8 cellular contexts compared by ENCODE assay signal in genomic region chr17:78250891-78251772, GRCh38. TPM values are rescaled to one million over a fixed set of nuclear protein-coding genes. Genes with fewer than 3 reads are reported as not detected.
DNase-seq lines count a peak whose midpoint lies in the region; ATAC-seq and TF ChIP-seq lines count a peak whose summit lies in the region.

No MANE protein-coding gene starts in this region.

- no peaks in the 10 kb centered on the region for H3K9me3 Mint-ChIP-seq in activated T-cell treated with anti-CD3 and anti-CD28 coated beads, Interleukin-2, amount 50 U/mL, for 24 hours
- no peaks in the 10 kb centered on the region for H3K9me3 Mint-ChIP-seq in naive B cell

- peaks cover 40% of the 10 kb centered on the region for H3K4me1 Mint-ChIP-seq in activated T-cell treated with anti-CD3 and anti-CD28 coated beads, Interleukin-2, amount 50 U/mL, for 24 hours (ENCODE audit: low read depth)
- peaks cover 26 to 35% (median 32%) of the 10 kb centered on the region in 3 donors for H3K4me1 Mint-ChIP-seq in naive B cell

- intact Hi-C loops in esophagus muscularis mucosa (cut with DNase I): loop anchor here (5.0 kb wide), 2 partner anchors 84 to 234 kb away; partner anchors contain the start of gene SYNGR2

- DNase-seq in C1 segment of cervical spinal cord (lab: John Stamatoyannopoulos, UW) (peak in 13 of 14 donors; percentile 50 to 87 (median 72)), Kasumi-1 (lab: John Stamatoyannopoulos, UW) (peak; percentile 92 to 93), esophagus muscularis mucosa (ENCODE audit: extremely low spot score) (no peak), naive B cell (peak; percentile 84)
- peak; percentile 90 for DNase-seq in activated T-cell treated with anti-CD3 and anti-CD28 coated beads, Interleukin-2, amount 50 U/mL, for 24 hours
- DNase-seq in stimulated activated CD8-positive, alpha-beta memory T cell treated with anti-CD3 and anti-CD28 coated beads, Interleukin-7, amount 100 ng/mL, for 48 hours (ENCODE audit: extremely low read depth in 1 of 2, low read depth in 1 of 2): peak; percentile 68 to 80

- TF ChIP-seq POLR2A in esophagus muscularis mucosa (IDR thresholded peaks at IDR 0.05; ENCODE audit: low read depth): no peak

- H3K36me3 Mint-ChIP-seq in activated T-cell treated with anti-CD3 and anti-CD28 coated beads, Interleukin-2, amount 50 U/mL, for 24 hours (ENCODE audit: low read depth): no peaks in the 10 kb centered on the region
- no peaks in the 10 kb centered on the region for H3K36me3 Mint-ChIP-seq in naive B cell

- TF ChIP-seq EP300 in esophagus muscularis mucosa (IDR thresholded peaks at IDR 0.05): no peak

- H3K27me3 ChIP-seq in esophagus muscularis mucosa: peaks cover 0 to 13% (median 0%) of the 10 kb centered on the region in 4 donors

- peak overlapping the region; percentile 29 for H3K4me3 Mint-ChIP-seq in activated T-cell treated with anti-CD3 and anti-CD28 coated beads, Interleukin-2, amount 50 U/mL, for 24 hours
- H3K4me3 Mint-ChIP-seq in naive B cell: peak overlapping the region in 4 of 8 donors; percentile 56 to 80 (median 74)

- ATAC-seq in GM19467 (IDR thresholded peaks at IDR 0.05; ENCODE audit: unreplicated experiment) (peak; percentile 45), naive B cell (ENCODE audit: low read depth in 2 of 2) (peak; percentile 63 to 68)

- H3K27ac Mint-ChIP-seq in activated T-cell treated with anti-CD3 and anti-CD28 coated beads, Interleukin-2, amount 50 U/mL, for 24 hours: peak overlapping the region; percentile 67
- H3K27ac Mint-ChIP-seq in naive B cell: peak overlapping the region in 2 of 6 donors; percentile 15 to 56

- 0% methylated on average over 1 of the region's 27 CpGs for WGBS in esophagus muscularis mucosa

- no peak overlapping the region for H3K27ac ChIP-seq in esophagus muscularis mucosa (replicated peaks in 1 of 4)

- no peak overlapping the region for H3K4me3 ChIP-seq in esophagus muscularis mucosa

- TF ChIP-seq CTCF in esophagus muscularis mucosa (IDR thresholded peaks at IDR 0.05): peak in 2 of 3 experiments; percentile 100

- H3K27me3 Mint-ChIP-seq in activated T-cell treated with anti-CD3 and anti-CD28 coated beads, Interleukin-2, amount 50 U/mL, for 24 hours: no peaks in the 10 kb centered on the region
- peaks cover 0 to 12% (median 0%) of the 10 kb centered on the region in 3 donors for H3K27me3 Mint-ChIP-seq in naive B cell

- H3K36me3 ChIP-seq in esophagus muscularis mucosa: no peaks in the 10 kb centered on the region

- no peaks in the 10 kb centered on the region for H3K9me3 ChIP-seq in esophagus muscularis mucosa

- peaks cover 13 to 38% (median 31%) of the 10 kb centered on the region in 4 donors for H3K4me1 ChIP-seq in esophagus muscularis mucosa

TF ChIP-seq in PFSK-1, 5 proteins besides CTCF, POLR2A, EP300 and RAD21:
- peak; percentile 76 for TF ChIP-seq FOXP2 (optimal IDR thresholded peaks at IDR 0.05; ENCODE audit: borderline replicate concordance, extremely low read depth, extremely low read length, insufficient read depth)
- TF ChIP-seq POLR2AphosphoS5 (IDR thresholded peaks at IDR 0.05; ENCODE audit: low read depth, low read length): no peak

RNA-seq across cellular contexts. Expression of gene TMEM235, which starts 19.7 kb away (rescaled TPM):
- not detected for polyA plus RNA-seq in PFSK-1 (2012; ENCODE audit: insufficient read length, low read depth)
- not detected for total RNA-seq in esophagus muscularis mucosa
- not detected for polyA plus RNA-seq in naive B cell (ENCODE audit: low read depth in 6 of 6)

RNA-seq across cellular contexts. Expression of gene BIRC5, which starts 37.1 kb away (rescaled TPM):
- 45.1 TPM for polyA plus RNA-seq in PFSK-1 (2012; ENCODE audit: insufficient read length, low read depth)
- 1 to 10 TPM in 1 of 4 donors, under 1 TPM in 2, not detected in 1; under 0.01 to 2.0 (median 0.13) TPM for total RNA-seq in esophagus muscularis mucosa
- not detected for polyA plus RNA-seq in naive B cell (ENCODE audit: low read depth in 6 of 6)
